ENCODE assay signal across 1 cellular context in the genomic region with DNA sequence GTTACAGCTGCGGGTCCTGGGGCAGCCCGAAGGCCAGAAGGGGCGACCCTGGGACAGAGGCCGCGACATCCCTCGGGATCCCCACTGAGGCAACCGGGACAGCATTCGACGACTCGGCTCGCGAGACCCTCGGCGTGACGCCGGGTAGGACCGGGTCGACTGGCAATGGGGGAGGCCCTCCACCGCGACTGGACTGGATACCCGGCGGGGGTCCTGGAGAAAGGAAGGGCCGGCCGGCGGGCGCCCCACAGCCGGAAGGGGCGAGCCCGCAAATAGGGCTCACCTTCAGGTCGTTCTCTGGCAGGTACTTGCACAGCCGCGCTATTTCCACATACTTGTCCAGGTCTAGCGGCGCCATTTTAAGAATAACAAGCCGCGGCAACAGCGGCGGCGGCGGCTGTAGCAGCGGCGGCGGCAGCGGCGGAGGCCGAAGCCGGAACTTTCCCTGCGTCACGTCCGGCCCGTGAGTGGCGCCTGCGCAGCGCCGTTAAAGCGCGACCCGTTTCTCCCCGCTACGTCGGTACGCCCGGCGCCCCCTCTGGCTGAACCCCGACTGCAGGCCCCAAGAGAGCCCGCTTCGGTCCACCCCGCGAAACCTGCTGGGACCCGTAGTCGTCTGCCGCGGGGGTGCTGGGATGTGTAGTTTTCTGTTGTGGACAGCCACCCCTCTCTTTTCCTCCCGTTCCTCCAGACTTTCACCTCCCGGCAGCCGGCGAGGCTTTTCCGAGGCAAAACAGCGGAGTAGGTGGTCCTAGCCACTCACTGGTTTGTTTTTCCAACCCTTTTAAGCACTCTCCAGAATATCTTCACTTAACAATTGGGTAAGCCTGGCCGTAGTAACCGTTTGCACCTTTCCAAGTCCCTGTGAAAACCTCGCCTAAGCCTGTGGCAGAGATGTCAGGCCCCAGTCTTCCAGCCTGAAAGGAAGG.
TF ChIP-seq lines count a peak whose summit lies in the region.

A gene (minus strand): TSS at position 443 of the 929 bp plus-strand sequence. CDS start 85 bp downstream, at position 358.

TF ChIP-seq in HepG2, 621 proteins besides CTCF, POLR2A, EP300 and RAD21 (continued from another document and continues in another):
- TF ChIP-seq, protein P1, sequence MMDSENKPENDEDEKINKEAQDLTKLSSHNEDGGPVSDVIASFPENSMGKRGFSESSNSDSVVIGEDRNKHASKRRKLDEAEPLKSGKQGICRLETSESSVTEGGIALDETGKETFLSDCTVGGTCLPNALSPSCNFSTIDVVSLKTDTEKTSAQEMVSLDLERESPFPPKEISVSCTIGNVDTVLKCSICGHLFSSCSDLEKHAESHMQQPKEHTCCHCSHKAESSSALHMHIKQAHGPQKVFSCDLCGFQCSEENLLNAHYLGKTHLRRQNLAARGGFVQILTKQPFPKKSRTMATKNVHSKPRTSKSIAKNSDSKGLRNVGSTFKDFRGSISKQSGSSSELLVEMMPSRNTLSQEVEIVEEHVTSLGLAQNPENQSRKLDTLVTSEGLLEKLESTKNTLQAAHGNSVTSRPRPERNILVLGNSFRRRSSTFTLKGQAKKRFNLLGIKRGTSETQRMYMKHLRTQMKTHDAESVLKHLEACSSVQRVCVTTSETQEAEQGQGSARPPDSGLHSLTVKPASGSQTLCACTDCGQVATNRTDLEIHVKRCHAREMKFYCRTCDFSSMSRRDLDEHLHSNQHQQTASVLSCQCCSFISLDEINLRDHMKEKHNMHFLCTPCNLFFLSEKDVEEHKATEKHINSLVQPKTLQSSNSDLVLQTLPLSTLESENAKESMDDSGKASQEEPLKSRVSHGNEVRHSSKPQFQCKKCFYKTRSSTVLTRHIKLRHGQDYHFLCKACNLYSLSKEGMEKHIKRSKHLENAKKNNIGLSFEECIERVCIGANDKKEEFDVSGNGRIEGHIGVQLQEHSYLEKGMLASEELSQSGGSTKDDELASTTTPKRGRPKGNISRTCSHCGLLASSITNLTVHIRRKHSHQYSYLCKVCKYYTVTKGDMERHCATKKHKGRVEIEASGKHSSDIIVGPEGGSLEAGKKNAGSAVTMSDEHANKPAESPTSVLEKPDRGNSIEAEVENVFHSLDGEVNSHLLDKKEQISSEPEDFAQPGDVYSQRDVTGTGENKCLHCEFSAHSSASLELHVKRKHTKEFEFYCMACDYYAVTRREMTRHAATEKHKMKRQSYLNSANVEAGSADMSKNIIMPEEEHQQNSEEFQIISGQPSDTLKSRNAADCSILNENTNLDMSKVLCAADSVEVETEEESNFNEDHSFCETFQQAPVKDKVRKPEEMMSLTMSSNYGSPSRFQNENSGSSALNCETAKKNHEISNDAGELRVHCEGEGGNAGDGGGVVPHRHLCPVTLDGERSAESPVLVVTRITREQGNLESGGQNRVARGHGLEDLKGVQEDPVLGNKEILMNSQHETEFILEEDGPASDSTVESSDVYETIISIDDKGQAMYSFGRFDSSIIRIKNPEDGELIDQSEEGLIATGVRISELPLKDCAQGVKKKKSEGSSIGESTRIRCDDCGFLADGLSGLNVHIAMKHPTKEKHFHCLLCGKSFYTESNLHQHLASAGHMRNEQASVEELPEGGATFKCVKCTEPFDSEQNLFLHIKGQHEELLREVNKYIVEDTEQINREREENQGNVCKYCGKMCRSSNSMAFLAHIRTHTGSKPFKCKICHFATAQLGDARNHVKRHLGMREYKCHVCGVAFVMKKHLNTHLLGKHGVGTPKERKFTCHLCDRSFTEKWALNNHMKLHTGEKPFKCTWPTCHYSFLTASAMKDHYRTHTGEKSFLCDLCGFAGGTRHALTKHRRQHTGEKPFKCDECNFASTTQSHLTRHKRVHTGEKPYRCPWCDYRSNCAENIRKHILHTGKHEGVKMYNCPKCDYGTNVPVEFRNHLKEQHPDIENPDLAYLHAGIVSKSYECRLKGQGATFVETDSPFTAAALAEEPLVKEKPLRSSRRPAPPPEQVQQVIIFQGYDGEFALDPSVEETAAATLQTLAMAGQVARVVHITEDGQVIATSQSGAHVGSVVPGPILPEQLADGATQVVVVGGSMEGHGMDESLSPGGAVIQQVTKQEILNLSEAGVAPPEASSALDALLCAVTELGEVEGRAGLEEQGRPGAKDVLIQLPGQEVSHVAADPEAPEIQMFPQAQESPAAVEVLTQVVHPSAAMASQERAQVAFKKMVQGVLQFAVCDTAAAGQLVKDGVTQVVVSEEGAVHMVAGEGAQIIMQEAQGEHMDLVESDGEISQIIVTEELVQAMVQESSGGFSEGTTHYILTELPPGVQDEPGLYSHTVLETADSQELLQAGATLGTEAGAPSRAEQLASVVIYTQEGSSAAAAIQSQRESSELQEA (CRISPR knock-in tag; IDR thresholded peaks at IDR 0.05; ENCODE audit: not compliant biosample characterization): no peak
- no peak for TF ChIP-seq ZNF782 (CRISPR knock-in tag; IDR thresholded peaks at IDR 0.05; ENCODE audit: borderline replicate concordance)
- TF ChIP-seq, protein P2, sequence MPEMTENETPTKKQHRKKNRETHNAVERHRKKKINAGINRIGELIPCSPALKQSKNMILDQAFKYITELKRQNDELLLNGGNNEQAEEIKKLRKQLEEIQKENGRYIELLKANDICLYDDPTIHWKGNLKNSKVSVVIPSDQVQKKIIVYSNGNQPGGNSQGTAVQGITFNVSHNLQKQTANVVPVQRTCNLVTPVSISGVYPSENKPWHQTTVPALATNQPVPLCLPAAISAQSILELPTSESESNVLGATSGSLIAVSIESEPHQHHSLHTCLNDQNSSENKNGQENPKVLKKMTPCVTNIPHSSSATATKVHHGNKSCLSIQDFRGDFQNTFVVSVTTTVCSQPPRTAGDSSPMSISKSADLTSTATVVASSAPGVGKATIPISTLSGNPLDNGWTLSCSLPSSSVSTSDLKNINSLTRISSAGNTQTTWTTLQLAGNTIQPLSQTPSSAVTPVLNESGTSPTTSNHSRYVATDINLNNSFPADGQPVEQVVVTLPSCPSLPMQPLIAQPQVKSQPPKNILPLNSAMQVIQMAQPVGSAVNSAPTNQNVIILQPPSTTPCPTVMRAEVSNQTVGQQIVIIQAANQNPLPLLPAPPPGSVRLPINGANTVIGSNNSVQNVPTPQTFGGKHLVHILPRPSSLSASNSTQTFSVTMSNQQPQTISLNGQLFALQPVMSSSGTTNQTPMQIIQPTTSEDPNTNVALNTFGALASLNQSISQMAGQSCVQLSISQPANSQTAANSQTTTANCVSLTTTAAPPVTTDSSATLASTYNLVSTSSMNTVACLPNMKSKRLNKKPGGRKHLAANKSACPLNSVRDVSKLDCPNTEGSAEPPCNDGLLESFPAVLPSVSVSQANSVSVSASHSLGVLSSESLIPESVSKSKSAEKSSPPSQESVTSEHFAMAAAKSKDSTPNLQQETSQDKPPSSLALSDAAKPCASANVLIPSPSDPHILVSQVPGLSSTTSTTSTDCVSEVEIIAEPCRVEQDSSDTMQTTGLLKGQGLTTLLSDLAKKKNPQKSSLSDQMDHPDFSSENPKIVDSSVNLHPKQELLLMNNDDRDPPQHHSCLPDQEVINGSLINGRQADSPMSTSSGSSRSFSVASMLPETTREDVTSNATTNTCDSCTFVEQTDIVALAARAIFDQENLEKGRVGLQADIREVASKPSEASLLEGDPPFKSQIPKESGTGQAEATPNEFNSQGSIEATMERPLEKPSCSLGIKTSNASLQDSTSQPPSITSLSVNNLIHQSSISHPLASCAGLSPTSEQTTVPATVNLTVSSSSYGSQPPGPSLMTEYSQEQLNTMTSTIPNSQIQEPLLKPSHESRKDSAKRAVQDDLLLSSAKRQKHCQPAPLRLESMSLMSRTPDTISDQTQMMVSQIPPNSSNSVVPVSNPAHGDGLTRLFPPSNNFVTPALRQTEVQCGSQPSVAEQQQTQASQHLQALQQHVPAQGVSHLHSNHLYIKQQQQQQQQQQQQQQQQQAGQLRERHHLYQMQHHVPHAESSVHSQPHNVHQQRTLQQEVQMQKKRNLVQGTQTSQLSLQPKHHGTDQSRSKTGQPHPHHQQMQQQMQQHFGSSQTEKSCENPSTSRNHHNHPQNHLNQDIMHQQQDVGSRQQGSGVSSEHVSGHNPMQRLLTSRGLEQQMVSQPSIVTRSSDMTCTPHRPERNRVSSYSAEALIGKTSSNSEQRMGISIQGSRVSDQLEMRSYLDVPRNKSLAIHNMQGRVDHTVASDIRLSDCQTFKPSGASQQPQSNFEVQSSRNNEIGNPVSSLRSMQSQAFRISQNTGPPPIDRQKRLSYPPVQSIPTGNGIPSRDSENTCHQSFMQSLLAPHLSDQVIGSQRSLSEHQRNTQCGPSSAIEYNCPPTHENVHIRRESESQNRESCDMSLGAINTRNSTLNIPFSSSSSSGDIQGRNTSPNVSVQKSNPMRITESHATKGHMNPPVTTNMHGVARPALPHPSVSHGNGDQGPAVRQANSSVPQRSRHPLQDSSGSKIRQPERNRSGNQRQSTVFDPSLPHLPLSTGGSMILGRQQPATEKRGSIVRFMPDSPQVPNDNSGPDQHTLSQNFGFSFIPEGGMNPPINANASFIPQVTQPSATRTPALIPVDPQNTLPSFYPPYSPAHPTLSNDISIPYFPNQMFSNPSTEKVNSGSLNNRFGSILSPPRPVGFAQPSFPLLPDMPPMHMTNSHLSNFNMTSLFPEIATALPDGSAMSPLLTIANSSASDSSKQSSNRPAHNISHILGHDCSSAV (CRISPR knock-in tag; IDR thresholded peaks at IDR 0.05; ENCODE audit: borderline replicate concordance): no peak
- TF ChIP-seq NPAS2 (CRISPR knock-in tag; IDR thresholded peaks at IDR 0.05; ENCODE audit: borderline replicate concordance): no peak
- no peak for TF ChIP-seq NFE2 (CRISPR knock-in tag; IDR thresholded peaks at IDR 0.05)
- TF ChIP-seq KLF16 (CRISPR knock-in tag; IDR thresholded peaks at IDR 0.05): peak in 1 of 2 experiments; percentile 85; a peak in 2 of 4 replicates
- TF ChIP-seq, protein P3, sequence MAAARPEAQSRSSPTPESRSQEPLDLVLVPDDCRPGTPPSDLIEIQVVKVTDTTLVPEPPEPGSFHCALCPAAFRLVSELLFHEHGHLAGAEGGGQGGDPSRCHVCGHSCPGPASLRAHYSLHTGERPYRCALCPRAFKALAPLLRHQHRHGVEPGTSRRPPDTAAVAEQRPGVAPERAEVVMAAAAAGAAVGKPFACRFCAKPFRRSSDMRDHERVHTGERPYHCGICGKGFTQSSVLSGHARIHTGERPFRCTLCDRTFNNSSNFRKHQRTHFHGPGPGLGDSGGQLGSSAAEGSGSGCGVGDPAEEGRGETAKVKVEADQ (CRISPR knock-in tag; IDR thresholded peaks at IDR 0.05; ENCODE audit: borderline replicate concordance): no peak; the same call in 1 of the 2 replicates
- no peak for TF ChIP-seq BRCA1 (CRISPR knock-in tag; IDR thresholded peaks at IDR 0.05)
- TF ChIP-seq SIX1 (CRISPR knock-in tag; IDR thresholded peaks at IDR 0.05; ENCODE audit: borderline replicate concordance): no peak
- TF ChIP-seq PAX8 (CRISPR knock-in tag; IDR thresholded peaks at IDR 0.05; ENCODE audit: borderline replicate concordance): no peak
- no peak for TF ChIP-seq RARA (CRISPR knock-in tag; IDR thresholded peaks at IDR 0.05)
- peak; percentile 59 for TF ChIP-seq TBL1XR1 (IDR thresholded peaks at IDR 0.05; ENCODE audit: borderline replicate concordance, low read length, partially characterized antibody)
- peak; percentile 87 for TF ChIP-seq ZFP1 (CRISPR knock-in tag; IDR thresholded peaks at IDR 0.05)
- TF ChIP-seq ZBTB7A (CRISPR knock-in tag; IDR thresholded peaks at IDR 0.05): no peak
- TF ChIP-seq NR3C1 (CRISPR knock-in tag; IDR thresholded peaks at IDR 0.05): no peak
- TF ChIP-seq HOXA5 (CRISPR knock-in tag; IDR thresholded peaks at IDR 0.05): no peak
- peak; percentile 71; the same call in 1 of the 2 replicates for TF ChIP-seq ZNF441 (CRISPR knock-in tag; IDR thresholded peaks at IDR 0.05; ENCODE audit: borderline replicate concordance)
- TF ChIP-seq SIN3B (IDR thresholded peaks at IDR 0.05; ENCODE audit: low read length): no peak
- peak; percentile 86; the same call in 1 of the 3 replicates for TF ChIP-seq MXI1 (IDR thresholded peaks at IDR 0.05; ENCODE audit: borderline replicate concordance, low read depth, low read length)
- no peak for TF ChIP-seq SP140L (CRISPR knock-in tag; IDR thresholded peaks at IDR 0.05; ENCODE audit: borderline replicate concordance)
- TF ChIP-seq, protein P4, sequence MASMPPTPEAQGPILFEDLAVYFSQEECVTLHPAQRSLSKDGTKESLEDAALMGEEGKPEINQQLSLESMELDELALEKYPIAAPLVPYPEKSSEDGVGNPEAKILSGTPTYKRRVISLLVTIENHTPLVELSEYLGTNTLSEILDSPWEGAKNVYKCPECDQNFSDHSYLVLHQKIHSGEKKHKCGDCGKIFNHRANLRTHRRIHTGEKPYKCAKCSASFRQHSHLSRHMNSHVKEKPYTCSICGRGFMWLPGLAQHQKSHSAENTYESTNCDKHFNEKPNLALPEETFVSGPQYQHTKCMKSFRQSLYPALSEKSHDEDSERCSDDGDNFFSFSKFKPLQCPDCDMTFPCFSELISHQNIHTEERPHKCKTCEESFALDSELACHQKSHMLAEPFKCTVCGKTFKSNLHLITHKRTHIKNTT (CRISPR knock-in tag; IDR thresholded peaks at IDR 0.05): no peak
- no peak for TF ChIP-seq ZNF781 (CRISPR knock-in tag; IDR thresholded peaks at IDR 0.05; ENCODE audit: borderline replicate concordance, not compliant biosample characterization)
- TF ChIP-seq ZNF772 (CRISPR knock-in tag; IDR thresholded peaks at IDR 0.05): peak; percentile 29; the same call in 1 of the 2 replicates
- TF ChIP-seq FOXA1 (IDR thresholded peaks at IDR 0.05): no peak
- peak; percentile 56; the same call in 1 of the 2 replicates for TF ChIP-seq FOXA1 (CRISPR knock-in tag; IDR thresholded peaks at IDR 0.05)
- TF ChIP-seq ZBTB8A (CRISPR knock-in tag; IDR thresholded peaks at IDR 0.05; ENCODE audit: borderline replicate concordance, low read depth): no peak
- TF ChIP-seq, protein P5, sequence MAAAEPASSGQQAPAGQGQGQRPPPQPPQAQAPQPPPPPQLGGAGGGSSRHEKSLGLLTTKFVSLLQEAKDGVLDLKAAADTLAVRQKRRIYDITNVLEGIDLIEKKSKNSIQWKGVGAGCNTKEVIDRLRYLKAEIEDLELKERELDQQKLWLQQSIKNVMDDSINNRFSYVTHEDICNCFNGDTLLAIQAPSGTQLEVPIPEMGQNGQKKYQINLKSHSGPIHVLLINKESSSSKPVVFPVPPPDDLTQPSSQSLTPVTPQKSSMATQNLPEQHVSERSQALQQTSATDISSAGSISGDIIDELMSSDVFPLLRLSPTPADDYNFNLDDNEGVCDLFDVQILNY (CRISPR knock-in tag; conservative IDR thresholded peaks at IDR 0.05): 0 out of 2 replicates have a peak, but pooled peaks have one; percentile 32
- no peak for TF ChIP-seq ZBTB21 (CRISPR knock-in tag; IDR thresholded peaks at IDR 0.05)
- TF ChIP-seq, protein P6, sequence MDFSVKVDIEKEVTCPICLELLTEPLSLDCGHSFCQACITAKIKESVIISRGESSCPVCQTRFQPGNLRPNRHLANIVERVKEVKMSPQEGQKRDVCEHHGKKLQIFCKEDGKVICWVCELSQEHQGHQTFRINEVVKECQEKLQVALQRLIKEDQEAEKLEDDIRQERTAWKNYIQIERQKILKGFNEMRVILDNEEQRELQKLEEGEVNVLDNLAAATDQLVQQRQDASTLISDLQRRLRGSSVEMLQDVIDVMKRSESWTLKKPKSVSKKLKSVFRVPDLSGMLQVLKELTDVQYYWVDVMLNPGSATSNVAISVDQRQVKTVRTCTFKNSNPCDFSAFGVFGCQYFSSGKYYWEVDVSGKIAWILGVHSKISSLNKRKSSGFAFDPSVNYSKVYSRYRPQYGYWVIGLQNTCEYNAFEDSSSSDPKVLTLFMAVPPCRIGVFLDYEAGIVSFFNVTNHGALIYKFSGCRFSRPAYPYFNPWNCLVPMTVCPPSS (IDR thresholded peaks at IDR 0.05): no peak
- no peak for TF ChIP-seq ZFP36 (IDR thresholded peaks at IDR 0.05; ENCODE audit: borderline replicate concordance, low read depth, low read length, partially characterized antibody)
- TF ChIP-seq ZFP36L1 (CRISPR knock-in tag; IDR thresholded peaks at IDR 0.05): peak; percentile 66; the same call in 1 of the 2 replicates
- 0 out of 2 replicates have a peak, but pooled peaks have one; percentile 37 for TF ChIP-seq NFE2L1 (CRISPR knock-in tag; IDR thresholded peaks at IDR 0.05; ENCODE audit: borderline replicate concordance)
- no peak for TF ChIP-seq FIP1L1 (IDR thresholded peaks at IDR 0.05; ENCODE audit: borderline replicate concordance, insufficient read depth, low read depth, low read length)
- TF ChIP-seq ZNF614 (CRISPR knock-in tag; IDR thresholded peaks at IDR 0.05; ENCODE audit: borderline replicate concordance): peak; percentile 78; the same call in 1 of the 2 replicates
